Comparison of ENCODE assay signal across 24 cellular contexts in the genomic region with DNA sequence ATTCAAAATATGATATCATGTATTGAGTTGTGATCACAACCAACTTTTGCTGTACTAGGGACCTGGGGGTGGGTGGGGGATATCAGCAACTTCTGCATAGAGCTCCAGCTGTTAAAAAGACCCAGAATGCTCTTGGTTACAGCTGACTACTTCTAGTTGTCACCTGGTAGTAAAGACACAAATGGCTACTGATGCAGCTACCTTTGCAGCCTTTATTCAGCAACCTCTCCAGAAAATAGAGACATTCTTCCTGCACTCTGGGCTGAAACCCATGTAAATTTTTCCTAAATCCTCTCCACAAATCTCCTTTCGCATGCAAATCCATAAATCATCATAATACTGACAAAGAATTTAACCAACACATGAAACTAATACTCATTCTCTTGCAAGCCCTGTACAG.
"Had no signal": no experiment of that assay in that cellular context is flagged by ENCODE, and none has a peak within 500 bp of the region (broad histone marks: within the 10 kb centered on the region; RNA-seq: fewer than 3 reads in every experiment).

No MANE protein-coding gene starts in this region.

- H3K9me3 ChIP-seq: prostate gland, right lobe of liver, testis, upper lobe of right lung had no signal

- H3K36me3 ChIP-seq: prostate gland, right lobe of liver, upper lobe of right lung had no signal

- H3K27ac Mint-ChIP-seq: activated B cell treated with CpG ODN at 0.5 μM for 24 hours; activated CD4-positive, alpha-beta T cell treated with anti-CD3 and anti-CD28 coated beads, Interleukin-2, amount 10 ng/mL, durations not matched to agents 24 days and 14 days; activated naive CD8-positive, alpha-beta T cell treated with anti-CD3 and anti-CD28 coated beads, Interleukin-2, amount 10 ng/mL, durations not matched to agents 7 days and 5 days; dendritic cell treated with granulocyte-macrophage colony-stimulating factor and Interleukin-4, amounts not matched to agents 40 ng/mL and 50 ng/mL, for 4 days; effector memory CD8-positive, alpha-beta T cell; natural killer cell treated with Interleukin-12 subunit alpha and Interleukin-12 subunit beta and Interleukin-15 and Interleukin-18, amount 100 ng/mL, for 72 hours; stimulated activated naive CD8-positive, alpha-beta T cell treated with anti-CD3 and anti-CD28 coated beads, Interleukin-15, Interleukin-2, amounts not matched to agents 100 ng/mL and 50 ng/mL, for 24 hours had no signal

- H3K36me3 Mint-ChIP-seq: activated naive CD8-positive, alpha-beta T cell treated with anti-CD3 and anti-CD28 coated beads, Interleukin-2, amount 10 ng/mL, durations not matched to agents 7 days and 5 days; natural killer cell treated with Interleukin-12 subunit alpha and Interleukin-12 subunit beta and Interleukin-15 and Interleukin-18, amount 100 ng/mL, for 72 hours had no signal

- H3K4me1 Mint-ChIP-seq: activated CD4-positive, alpha-beta T cell treated with anti-CD3 and anti-CD28 coated beads, Interleukin-2, amount 10 ng/mL, durations not matched to agents 24 days and 14 days; activated naive CD8-positive, alpha-beta T cell treated with anti-CD3 and anti-CD28 coated beads, Interleukin-2, amount 10 ng/mL, durations not matched to agents 7 days and 5 days had no signal

- DNase-seq: activated B cell treated with CpG ODN at 0.5 μM for 24 hours; activated CD4-positive, alpha-beta T cell treated with anti-CD3 and anti-CD28 coated beads, Interleukin-2, amount 10 ng/mL, durations not matched to agents 24 days and 14 days; activated naive CD4-positive, alpha-beta T cell; activated naive CD8-positive, alpha-beta T cell treated with anti-CD3 and anti-CD28 coated beads, Interleukin-2, amount 10 ng/mL, durations not matched to agents 7 days and 5 days; anterior cingulate cortex; cerebellar nuclear complex; effector memory CD8-positive, alpha-beta T cell; foreskin melanocyte; head of caudate nucleus; left ventricle myocardium superior; mesenchymal stem cell; occipital lobe; right lobe of liver; stimulated activated CD4-positive, alpha-beta T cell treated with anti-CD3 and anti-CD28 coated beads, Interleukin-4, amount 100 ng/mL, for 4 hours; stimulated activated CD8-positive, alpha-beta memory T cell treated with anti-CD3 and anti-CD28 coated beads, Interleukin-4, amount 100 ng/mL, for 48 hours; T-helper 2 cell; testis; upper lobe of right lung had no signal

- H3K27me3 Mint-ChIP-seq: activated B cell treated with CpG ODN at 0.5 μM for 24 hours; dendritic cell treated with granulocyte-macrophage colony-stimulating factor and Interleukin-4, amounts not matched to agents 40 ng/mL and 50 ng/mL, for 4 days; effector memory CD8-positive, alpha-beta T cell had no signal

- H3K4me3 ChIP-seq: prostate gland, right lobe of liver, smooth muscle cell, testis, upper lobe of right lung had no signal

- ATAC-seq: effector memory CD8-positive, alpha-beta T cell; left ventricle myocardium superior; natural killer cell treated with Interleukin-12 subunit alpha and Interleukin-12 subunit beta and Interleukin-15 and Interleukin-18, amount 100 ng/mL, for 72 hours; right lobe of liver; upper lobe of right lung had no signal

- H3K4me1 ChIP-seq: prostate gland, right lobe of liver, testis, upper lobe of right lung had no signal

- H3K27ac ChIP-seq: epithelial cell of prostate, prostate gland, right lobe of liver, testis, upper lobe of right lung had no signal

- H3K9me3 Mint-ChIP-seq: activated B cell treated with CpG ODN at 0.5 μM for 24 hours; activated CD4-positive, alpha-beta T cell treated with anti-CD3 and anti-CD28 coated beads, Interleukin-2, amount 10 ng/mL, durations not matched to agents 24 days and 14 days; activated naive CD8-positive, alpha-beta T cell treated with anti-CD3 and anti-CD28 coated beads, Interleukin-2, amount 10 ng/mL, durations not matched to agents 7 days and 5 days; dendritic cell treated with granulocyte-macrophage colony-stimulating factor and Interleukin-4, amounts not matched to agents 40 ng/mL and 50 ng/mL, for 4 days; effector memory CD8-positive, alpha-beta T cell; natural killer cell treated with Interleukin-12 subunit alpha and Interleukin-12 subunit beta and Interleukin-15 and Interleukin-18, amount 100 ng/mL, for 72 hours; stimulated activated naive CD8-positive, alpha-beta T cell treated with anti-CD3 and anti-CD28 coated beads, Interleukin-15, Interleukin-2, amounts not matched to agents 100 ng/mL and 50 ng/mL, for 24 hours had no signal

- H3K27me3 ChIP-seq: testis, upper lobe of right lung had no signal

- H3K4me3 Mint-ChIP-seq: activated B cell treated with CpG ODN at 0.5 μM for 24 hours; activated CD4-positive, alpha-beta T cell treated with anti-CD3 and anti-CD28 coated beads, Interleukin-2, amount 10 ng/mL, durations not matched to agents 24 days and 14 days; activated naive CD8-positive, alpha-beta T cell treated with anti-CD3 and anti-CD28 coated beads, Interleukin-2, amount 10 ng/mL, durations not matched to agents 7 days and 5 days; dendritic cell treated with granulocyte-macrophage colony-stimulating factor and Interleukin-4, amounts not matched to agents 40 ng/mL and 50 ng/mL, for 4 days; effector memory CD8-positive, alpha-beta T cell; natural killer cell treated with Interleukin-12 subunit alpha and Interleukin-12 subunit beta and Interleukin-15 and Interleukin-18, amount 100 ng/mL, for 72 hours; stimulated activated naive CD8-positive, alpha-beta T cell treated with anti-CD3 and anti-CD28 coated beads, Interleukin-15, Interleukin-2, amounts not matched to agents 100 ng/mL and 50 ng/mL, for 24 hours had no signal
